In the genomic region with DNA sequence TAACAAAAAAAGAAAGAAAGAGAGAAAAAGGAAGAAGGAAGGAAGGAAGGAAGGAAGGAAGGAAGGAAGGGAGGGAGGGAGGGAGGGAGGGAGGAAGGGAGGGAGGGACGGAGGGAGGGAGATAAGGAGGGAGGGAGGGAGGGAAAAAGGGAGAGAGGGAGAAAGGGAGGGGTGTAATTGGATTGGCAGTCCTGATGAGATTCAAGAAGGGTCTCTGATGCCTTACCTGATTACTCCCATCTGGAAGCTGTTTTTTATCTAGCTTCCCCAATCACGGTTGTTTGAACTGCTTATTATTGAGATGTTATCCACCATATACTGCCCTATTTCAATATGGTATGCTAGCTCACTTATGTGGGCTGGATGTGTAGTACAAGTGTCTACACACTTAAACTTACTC, we compare ENCODE assay signal across 23 cellular contexts. TPM values are rescaled to one million over a fixed set of nuclear protein-coding genes. Genes with fewer than 3 reads are reported as not detected.
"Had no signal": no experiment of that assay in that cellular context is flagged by ENCODE, and none has a peak within 500 bp of the region (broad histone marks: within the 10 kb centered on the region; RNA-seq: fewer than 3 reads in every experiment).

No MANE protein-coding gene starts in this region.

- H3K9me3 Mint-ChIP-seq: activated naive CD4-positive, alpha-beta T cell treated with anti-CD3 and anti-CD28 coated beads for 36 hours; activated T-helper 2 cell treated with anti-CD3 and anti-CD28 coated beads, Interferon-gamma antibody, Interleukin-2, Interleukin-4, amounts not matched to agents 10 μg/mL and 5 μg/mL and 100 μg/mL, durations not matched to agents 14 hours and 24 hours and 36 hours; immature natural killer cell; stimulated activated naive CD8-positive, alpha-beta T cell treated with anti-CD3 and anti-CD28 coated beads, Interleukin-15, amount 100 ng/mL, for 72 hours had no signal

- H3K4me3 ChIP-seq: prostate gland, spleen, testis, upper lobe of left lung had no signal

- FAIRE-seq: frontal cortex had no signal

- H3K36me3 ChIP-seq: prostate gland, spleen, upper lobe of left lung had no signal

- H3K27me3 ChIP-seq: spleen, testis, upper lobe of left lung had no signal

- H3K4me1 Mint-ChIP-seq: immature natural killer cell; stimulated activated naive CD8-positive, alpha-beta T cell treated with anti-CD3 and anti-CD28 coated beads, Interleukin-15, amount 100 ng/mL, for 72 hours had no signal

- ATAC-seq: right cardiac atrium; stimulated activated naive CD8-positive, alpha-beta T cell treated with anti-CD3 and anti-CD28 coated beads, Interleukin-15, amount 100 ng/mL, for 72 hours had no signal

- DNase-seq: activated CD4-positive, alpha-beta T cell treated with anti-CD3 and anti-CD28 coated beads for 1 hour; activated CD4-positive, alpha-beta T cell treated with anti-CD3 and anti-CD28 coated beads, Interleukin-2, amount 50 U/mL, for 4 hours; activated naive CD4-positive, alpha-beta T cell treated with anti-CD3 and anti-CD28 coated beads for 36 hours; caudate nucleus; cortex of kidney; effector CD4-positive, alpha-beta T cell; head of caudate nucleus; immature natural killer cell; right cardiac atrium; spleen; stimulated activated naive CD8-positive, alpha-beta T cell treated with anti-CD3 and anti-CD28 coated beads, Interleukin-15, amount 100 ng/mL, for 72 hours; testis; upper lobe of left lung had no signal

- H3K4me1 ChIP-seq: prostate gland, testis had no signal

- H3K9me3 ChIP-seq: prostate gland, spleen, testis, upper lobe of left lung had no signal

- H3K27ac Mint-ChIP-seq: activated naive CD4-positive, alpha-beta T cell treated with anti-CD3 and anti-CD28 coated beads for 36 hours; activated T-helper 2 cell treated with anti-CD3 and anti-CD28 coated beads, Interferon-gamma antibody, Interleukin-2, Interleukin-4, amounts not matched to agents 10 μg/mL and 5 μg/mL and 100 μg/mL, durations not matched to agents 14 hours and 24 hours and 36 hours; immature natural killer cell; stimulated activated naive CD8-positive, alpha-beta T cell treated with anti-CD3 and anti-CD28 coated beads, Interleukin-15, amount 100 ng/mL, for 72 hours had no signal

- H3K4me3 Mint-ChIP-seq: activated naive CD4-positive, alpha-beta T cell treated with anti-CD3 and anti-CD28 coated beads for 36 hours; immature natural killer cell; stimulated activated naive CD8-positive, alpha-beta T cell treated with anti-CD3 and anti-CD28 coated beads, Interleukin-15, amount 100 ng/mL, for 72 hours had no signal

- H3K27ac ChIP-seq: prostate gland, spleen, testis, upper lobe of left lung, VCaP had no signal

RNA-seq across cellular contexts. Expression of a gene that starts 27.3 kb away (rescaled TPM):
- total RNA-seq: activated naive CD4-positive, alpha-beta T cell treated with anti-CD3 and anti-CD28 coated beads for 36 hours; activated T-helper 2 cell treated with anti-CD3 and anti-CD28 coated beads, Interferon-gamma antibody, Interleukin-2, Interleukin-4, amounts not matched to agents 10 μg/mL and 5 μg/mL and 100 μg/mL, durations not matched to agents 14 hours and 24 hours and 36 hours; T-helper 1 cell treated with Interleukin-12 subunit alpha and Interleukin-12 subunit beta and Interleukin-4 antibody, amounts not matched to agents 30 ng/mL and 1 ng/mL, for 36 hours had no signal

RNA-seq across cellular contexts. Expression of a gene that starts 42.5 kb away (rescaled TPM):
- total RNA-seq: activated naive CD4-positive, alpha-beta T cell treated with anti-CD3 and anti-CD28 coated beads for 36 hours; activated T-helper 2 cell treated with anti-CD3 and anti-CD28 coated beads, Interferon-gamma antibody, Interleukin-2, Interleukin-4, amounts not matched to agents 10 μg/mL and 5 μg/mL and 100 μg/mL, durations not matched to agents 14 hours and 24 hours and 36 hours; frontal cortex; lower leg skin; mesenteric fat pad; omental fat pad; prostate gland; right cardiac atrium; spleen; T-helper 1 cell treated with Interleukin-12 subunit alpha and Interleukin-12 subunit beta and Interleukin-4 antibody, amounts not matched to agents 30 ng/mL and 1 ng/mL, for 36 hours; testis; upper lobe of left lung had no signal
- polyA plus RNA-seq: adipose tissue, immature natural killer cell, neural cell, right cardiac atrium, spleen had no signal

RNA-seq across cellular contexts. Expression of a gene that starts 58.3 kb away (rescaled TPM):
- total RNA-seq: activated naive CD4-positive, alpha-beta T cell treated with anti-CD3 and anti-CD28 coated beads for 36 hours; activated T-helper 2 cell treated with anti-CD3 and anti-CD28 coated beads, Interferon-gamma antibody, Interleukin-2, Interleukin-4, amounts not matched to agents 10 μg/mL and 5 μg/mL and 100 μg/mL, durations not matched to agents 14 hours and 24 hours and 36 hours; T-helper 1 cell treated with Interleukin-12 subunit alpha and Interleukin-12 subunit beta and Interleukin-4 antibody, amounts not matched to agents 30 ng/mL and 1 ng/mL, for 36 hours had no signal
- polyA plus RNA-seq: immature natural killer cell had no signal
